In the genomic region with DNA sequence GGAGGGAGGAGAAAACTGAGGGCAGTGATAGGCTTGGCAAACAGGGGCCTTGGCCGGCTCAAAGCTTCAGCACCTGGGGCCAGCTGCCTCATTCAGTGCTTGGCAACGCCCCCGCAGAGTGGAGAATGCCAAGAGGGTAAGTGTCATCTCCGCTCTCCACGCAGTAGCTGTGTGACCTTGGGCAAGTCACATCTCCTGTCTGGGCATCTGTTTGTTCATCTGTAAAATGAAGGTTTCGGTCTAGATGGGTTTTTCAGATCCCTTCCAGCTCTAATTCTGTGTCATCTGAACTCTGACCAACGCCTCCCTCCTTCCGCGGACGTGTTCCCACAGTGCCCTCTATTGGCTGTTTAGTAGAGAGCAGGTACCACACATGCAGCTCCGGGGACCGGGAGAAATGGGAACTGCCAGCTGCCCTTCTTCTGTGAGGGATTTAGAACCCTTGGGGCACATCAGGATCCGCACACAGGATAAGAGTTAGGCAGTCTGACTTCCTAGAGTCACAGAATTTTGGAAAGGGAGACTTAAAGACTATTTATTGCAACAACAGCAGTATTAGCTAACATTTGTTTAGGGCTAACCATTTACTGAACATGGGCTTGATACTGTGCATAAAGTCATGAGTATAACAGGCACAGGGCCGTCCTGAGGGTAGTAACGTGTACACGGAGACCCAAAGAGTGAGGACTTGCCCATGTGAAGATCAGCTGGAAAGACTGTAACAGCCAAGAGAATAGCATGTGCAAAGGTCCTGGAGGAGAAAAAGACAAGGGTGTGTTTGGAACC, we compare ENCODE assay signal across 8 cellular contexts. TPM values are rescaled to one million over a fixed set of nuclear protein-coding genes. Genes with fewer than 3 reads are reported as not detected.
A peak's percentile ranks its signal among the peaks of the same experiment; 100 is the strongest.
DNase-seq lines count a peak whose midpoint lies in the region; ATAC-seq and TF ChIP-seq lines count a peak whose summit lies in the region.

No MANE protein-coding gene starts in this region.

- peak; percentile 63 for DNase-seq in activated CD4-positive, alpha-beta T cell treated with anti-CD3 and anti-CD28 coated beads for 36 hours
- no peak for DNase-seq in activated CD4-positive, alpha-beta T cell treated with anti-CD3 and anti-CD28 coated beads, Interleukin-2, amount 50 U/mL, for 4 hours
- peak; percentile 53 for DNase-seq in NCI-H345 treated with DMSO at 0.1 percent for 48 hours (lab: John Stamatoyannopoulos, UW; ENCODE audit: unreplicated experiment)
- DNase-seq in activated CD8-positive, alpha-beta T cell treated with anti-CD3 and anti-CD28 coated beads, Interleukin-2, amount 10 ng/mL, durations not matched to agents 7 days and 5 days: peak; percentile 54
- peak; percentile 0 to 26 for DNase-seq in foreskin fibroblast
- no peak for DNase-seq in omental fat pad (ENCODE audit: low spot score)

- no peak overlapping the region for H3K4me3 ChIP-seq in foreskin fibroblast (ENCODE audit: low read depth in 1 of 2, low read length in 2 of 2)
- H3K4me3 ChIP-seq in parathyroid adenoma (ENCODE audit: low read depth, low read length): no peak overlapping the region

- CTCF ChIA-PET in activated CD4-positive, alpha-beta T cell treated with anti-CD3 and anti-CD28 coated beads for 36 hours (lab: Charles Lee): interaction anchor here (0.7 to 6.6 kb wide), 12 partner anchors 9 to 403 kb away, joined by 3 to 79 read pairs (median 6); no protein-coding TSS in a partner anchor
- CTCF ChIA-PET in activated CD8-positive, alpha-beta T cell treated with anti-CD3 and anti-CD28 coated beads, Interleukin-2, amount 10 ng/mL, durations not matched to agents 7 days and 5 days (lab: Charles Lee): interaction anchor here (0.6 to 4.9 kb wide), 14 partner anchors 11 to 414 kb away, joined by 3 to 93 read pairs (median 4); no protein-coding TSS in a partner anchor

- H3K27me3 ChIP-seq in parathyroid adenoma (ENCODE audit: control insufficient read depth, insufficient read depth, low read length): no peaks in the 10 kb centered on the region

- H3K9me3 ChIP-seq in parathyroid adenoma (ENCODE audit: control insufficient read depth, low read length): no peaks in the 10 kb centered on the region

- no peaks in the 10 kb centered on the region for H3K36me3 Mint-ChIP-seq in activated CD4-positive, alpha-beta T cell treated with anti-CD3 and anti-CD28 coated beads for 36 hours (ENCODE audit: low read depth)
- no peaks in the 10 kb centered on the region for H3K36me3 Mint-ChIP-seq in activated CD8-positive, alpha-beta T cell treated with anti-CD3 and anti-CD28 coated beads, Interleukin-2, amount 10 ng/mL, durations not matched to agents 7 days and 5 days (ENCODE audit: low read depth)

- no peaks in the 10 kb centered on the region for H3K79me2 ChIP-seq in parathyroid adenoma

- H3K4me1 Mint-ChIP-seq in activated CD4-positive, alpha-beta T cell treated with anti-CD3 and anti-CD28 coated beads for 36 hours: no peaks in the 10 kb centered on the region
- H3K4me1 Mint-ChIP-seq in activated CD8-positive, alpha-beta T cell treated with anti-CD3 and anti-CD28 coated beads, Interleukin-2, amount 10 ng/mL, durations not matched to agents 7 days and 5 days (ENCODE audit: low read depth): no peaks in the 10 kb centered on the region

- no peak overlapping the region for H3K4me2 ChIP-seq in parathyroid adenoma (ENCODE audit: low read length)

- intact Hi-C loops in activated CD4-positive, alpha-beta T cell treated with anti-CD3 and anti-CD28 coated beads for 36 hours (cut with DNase I, micrococcal nuclease): loop anchor here (1.0 to 5.0 kb wide), 4 partner anchors 198 to 402 kb away; no protein-coding TSS in a partner anchor

- no peak overlapping the region for H3K9ac ChIP-seq in parathyroid adenoma

- H3K9me3 Mint-ChIP-seq in activated CD4-positive, alpha-beta T cell treated with anti-CD3 and anti-CD28 coated beads for 36 hours (ENCODE audit: low read depth): no peaks in the 10 kb centered on the region
- H3K9me3 Mint-ChIP-seq in activated CD8-positive, alpha-beta T cell treated with anti-CD3 and anti-CD28 coated beads, Interleukin-2, amount 10 ng/mL, durations not matched to agents 7 days and 5 days (ENCODE audit: insufficient read depth): no peaks in the 10 kb centered on the region

- TF ChIP-seq CTCF in foreskin fibroblast (IDR thresholded peaks at IDR 0.05; ENCODE audit: low read depth, low read length): peak; percentile 73
- peak; percentile 85 for TF ChIP-seq CTCF in parathyroid adenoma (IDR thresholded peaks at IDR 0.05)
- TF ChIP-seq CTCF in omental fat pad (IDR thresholded peaks at IDR 0.05): no peak

- H3K36me3 ChIP-seq in parathyroid adenoma (ENCODE audit: control insufficient read depth, insufficient read depth, low read length): no peaks in the 10 kb centered on the region

- ATAC-seq in activated CD4-positive, alpha-beta T cell treated with anti-CD3 and anti-CD28 coated beads for 36 hours: peak; percentile 51
- ATAC-seq in HG02870 (IDR thresholded peaks at IDR 0.05; ENCODE audit: unreplicated experiment): peak; percentile 51
- ATAC-seq in activated CD8-positive, alpha-beta T cell treated with anti-CD3 and anti-CD28 coated beads, Interleukin-2, amount 10 ng/mL, durations not matched to agents 7 days and 5 days: peak; percentile 61
- no peak for ATAC-seq in omental fat pad (ENCODE audit: low FRiP score)

- H3K27ac ChIP-seq in parathyroid adenoma: no peak overlapping the region

- H2AFZ ChIP-seq in parathyroid adenoma: no peak overlapping the region

- H3K4me1 ChIP-seq in parathyroid adenoma: no peaks in the 10 kb centered on the region

- POLR2A ChIA-PET in activated CD4-positive, alpha-beta T cell treated with anti-CD3 and anti-CD28 coated beads for 36 hours (lab: Charles Lee): interaction anchor here (0.6 to 1.1 kb wide), 2 partner anchors 393 to 571 kb away, joined by 3 read pairs; no protein-coding TSS in a partner anchor
- POLR2A ChIA-PET in activated CD8-positive, alpha-beta T cell treated with anti-CD3 and anti-CD28 coated beads, Interleukin-2, amount 10 ng/mL, durations not matched to agents 7 days and 5 days (lab: Charles Lee): no interaction called here

- peaks cover 18% of the 10 kb centered on the region for H3K27me3 Mint-ChIP-seq in activated CD4-positive, alpha-beta T cell treated with anti-CD3 and anti-CD28 coated beads for 36 hours
- H3K27me3 Mint-ChIP-seq in activated CD8-positive, alpha-beta T cell treated with anti-CD3 and anti-CD28 coated beads, Interleukin-2, amount 10 ng/mL, durations not matched to agents 7 days and 5 days (ENCODE audit: low read depth): no peaks in the 10 kb centered on the region

- no peak overlapping the region for H3K4me3 Mint-ChIP-seq in activated CD4-positive, alpha-beta T cell treated with anti-CD3 and anti-CD28 coated beads for 36 hours
- no peak overlapping the region for H3K4me3 Mint-ChIP-seq in activated CD8-positive, alpha-beta T cell treated with anti-CD3 and anti-CD28 coated beads, Interleukin-2, amount 10 ng/mL, durations not matched to agents 7 days and 5 days

- H3K27ac Mint-ChIP-seq in activated CD4-positive, alpha-beta T cell treated with anti-CD3 and anti-CD28 coated beads for 36 hours: no peak overlapping the region
- no peak overlapping the region for H3K27ac Mint-ChIP-seq in activated CD8-positive, alpha-beta T cell treated with anti-CD3 and anti-CD28 coated beads, Interleukin-2, amount 10 ng/mL, durations not matched to agents 7 days and 5 days

RNA-seq across cellular contexts. Expression of a gene that starts 26.8 kb away (rescaled TPM):
- not detected for total RNA-seq in activated CD4-positive, alpha-beta T cell treated with anti-CD3 and anti-CD28 coated beads for 36 hours
- not detected for total RNA-seq in activated CD8-positive, alpha-beta T cell treated with anti-CD3 and anti-CD28 coated beads, Interleukin-2, amount 10 ng/mL, durations not matched to agents 7 days and 5 days
- total RNA-seq in omental fat pad: 1 to 10 TPM in 1 of 4 donors, under 1 TPM in 2, not detected in 1; 0.31 to 1.4 (median 0.32) TPM

RNA-seq across cellular contexts. Expression of a gene that starts 52.0 kb away (rescaled TPM):
- not detected for total RNA-seq in activated CD4-positive, alpha-beta T cell treated with anti-CD3 and anti-CD28 coated beads for 36 hours
- total RNA-seq in activated CD8-positive, alpha-beta T cell treated with anti-CD3 and anti-CD28 coated beads, Interleukin-2, amount 10 ng/mL, durations not matched to agents 7 days and 5 days: not detected
- total RNA-seq in omental fat pad: not detected

Comparison
In these comparisons a context has a peak if more than half of its experiments do, and no peak if none do; other contexts are left out.
1. DNase-seq: peak in activated CD4-positive, alpha-beta T cell treated with anti-CD3 and anti-CD28 coated beads for 36 hours (single experiment), NCI-H345 treated with DMSO at 0.1 percent for 48 hours (single experiment), activated CD8-positive, alpha-beta T cell treated with anti-CD3 and anti-CD28 coated beads, Interleukin-2, amount 10 ng/mL, durations not matched to agents 7 days and 5 days (single experiment) and foreskin fibroblast (2 of 2); none in activated CD4-positive, alpha-beta T cell treated with anti-CD3 and anti-CD28 coated beads, Interleukin-2, amount 50 U/mL, for 4 hours (0 of 2) and omental fat pad (single experiment).
2. CTCF ChIP-seq: peak in foreskin fibroblast (single experiment) and parathyroid adenoma (single experiment); none in omental fat pad (0 of 3).